ENCODE assay signal across 20 cellular contexts in genomic region chr18:2952605-2953004, GRCh38.
DNase-seq lines count a peak whose midpoint lies in the region; ATAC-seq and TF ChIP-seq lines count a peak whose summit lies in the region.
"Had no signal": no experiment of that assay in that cellular context is flagged by ENCODE, and none has a peak within 500 bp of the region (broad histone marks: within the 10 kb centered on the region; RNA-seq: fewer than 3 reads in every experiment).

No MANE protein-coding gene starts in this region.

- no peak overlapping the region for H3K4me3 Mint-ChIP-seq in activated CD4-positive, alpha-beta memory T cell treated with anti-CD3 and anti-CD28 coated beads for 36 hours
- no peak overlapping the region for H3K4me3 Mint-ChIP-seq in activated CD4-positive, alpha-beta memory T cell treated with anti-CD3 and anti-CD28 coated beads, Interleukin-2, amount 10 ng/mL, durations not matched to agents 7 days and 5 days
- H3K4me3 Mint-ChIP-seq in natural killer cell treated with Interleukin-12 subunit alpha and Interleukin-12 subunit beta and Interleukin-15 and Interleukin-18, amount 100 ng/mL, for 72 hours, result no peak overlapping the region
- no peak overlapping the region for H3K4me3 Mint-ChIP-seq in natural killer cell
- H3K4me3 Mint-ChIP-seq in activated T-helper 17 cell treated with anti-CD3 and anti-CD28 coated beads, Interleukin-2, amount 50 U/mL, for 72 hours, result no peak overlapping the region

- intact Hi-C loops in activated CD4-positive, alpha-beta memory T cell treated with anti-CD3 and anti-CD28 coated beads for 36 hours (cut with micrococcal nuclease), result no loop called here
- intact Hi-C loops in natural killer cell (cut with micrococcal nuclease), result no loop called here
- intact Hi-C loops in posterior vena cava (cut with DNase I), result loop anchor here in 1 of 2 donors (10.0 kb wide), 1 partner anchor 292 kb away; the partner anchor contains the start of gene MYL12A

- POLR2A ChIA-PET in activated CD4-positive, alpha-beta memory T cell treated with anti-CD3 and anti-CD28 coated beads for 36 hours (lab: Charles Lee), result no interaction called here
- POLR2A ChIA-PET in activated CD4-positive, alpha-beta memory T cell treated with anti-CD3 and anti-CD28 coated beads, Interleukin-2, amount 10 ng/mL, durations not matched to agents 7 days and 5 days (lab: Charles Lee), result interaction anchor here (0.7 to 1.1 kb wide), 2 partner anchors 24 to 32 kb away, joined by 3 read pairs; no protein-coding TSS in a partner anchor

- H3K9me3 Mint-ChIP-seq in activated CD4-positive, alpha-beta memory T cell treated with anti-CD3 and anti-CD28 coated beads for 36 hours, result no peaks in the 10 kb centered on the region
- H3K9me3 Mint-ChIP-seq in activated CD4-positive, alpha-beta memory T cell treated with anti-CD3 and anti-CD28 coated beads, Interleukin-2, amount 10 ng/mL, durations not matched to agents 7 days and 5 days, result no peaks in the 10 kb centered on the region
- H3K9me3 Mint-ChIP-seq in natural killer cell treated with Interleukin-12 subunit alpha and Interleukin-12 subunit beta and Interleukin-15 and Interleukin-18, amount 100 ng/mL, for 72 hours, result no peaks in the 10 kb centered on the region
- H3K9me3 Mint-ChIP-seq in natural killer cell, result no peaks in the 10 kb centered on the region
- no peaks in the 10 kb centered on the region for H3K9me3 Mint-ChIP-seq in activated T-helper 17 cell treated with anti-CD3 and anti-CD28 coated beads, Interleukin-2, amount 50 U/mL, for 72 hours

- no peak for DNase-seq in activated CD4-positive, alpha-beta memory T cell treated with anti-CD3 and anti-CD28 coated beads for 36 hours
- no peak for DNase-seq in activated CD4-positive, alpha-beta memory T cell treated with anti-CD3 and anti-CD28 coated beads, Interleukin-2, amount 10 ng/mL, durations not matched to agents 7 days and 5 days
- no peak for DNase-seq in natural killer cell treated with Interleukin-12 subunit alpha and Interleukin-12 subunit beta and Interleukin-15 and Interleukin-18, amount 100 ng/mL, for 72 hours (ENCODE audit: low spot score)
- DNase-seq in natural killer cell (no peak), AML-193 (lab: John Stamatoyannopoulos, UW) (no peak), posterior vena cava (ENCODE audit: low spot score) (no peak)
- DNase-seq: BE2C, DMS53, GDM1, GOT3, HCEC 1CT, MG63, NCI-H1417, NCI-H187, NCI-H446, NCI-H526, OCI-M1, SJCRH30 had no signal

- H3K27me3 Mint-ChIP-seq in activated CD4-positive, alpha-beta memory T cell treated with anti-CD3 and anti-CD28 coated beads for 36 hours, result no peaks in the 10 kb centered on the region
- no peaks in the 10 kb centered on the region for H3K27me3 Mint-ChIP-seq in activated CD4-positive, alpha-beta memory T cell treated with anti-CD3 and anti-CD28 coated beads, Interleukin-2, amount 10 ng/mL, durations not matched to agents 7 days and 5 days
- no peaks in the 10 kb centered on the region for H3K27me3 Mint-ChIP-seq in natural killer cell treated with Interleukin-12 subunit alpha and Interleukin-12 subunit beta and Interleukin-15 and Interleukin-18, amount 100 ng/mL, for 72 hours
- no peaks in the 10 kb centered on the region for H3K27me3 Mint-ChIP-seq in natural killer cell (ENCODE audit: low read depth in 2 of 2)
- H3K27me3 Mint-ChIP-seq in activated T-helper 17 cell treated with anti-CD3 and anti-CD28 coated beads, Interleukin-2, amount 50 U/mL, for 72 hours, result no peaks in the 10 kb centered on the region

- CTCF ChIA-PET in activated CD4-positive, alpha-beta memory T cell treated with anti-CD3 and anti-CD28 coated beads for 36 hours (lab: Charles Lee), result interaction anchor here (0.6 to 1.6 kb wide), 7 partner anchors 9 to 124 kb away, joined by 3 to 6 read pairs (median 3); no protein-coding TSS in a partner anchor
- CTCF ChIA-PET in activated CD4-positive, alpha-beta memory T cell treated with anti-CD3 and anti-CD28 coated beads, Interleukin-2, amount 10 ng/mL, durations not matched to agents 7 days and 5 days (lab: Charles Lee), result interaction anchor here (0.8 to 4.3 kb wide), 4 partner anchors 18 to 294 kb away, joined by 3 to 20 read pairs (median 5); no protein-coding TSS in a partner anchor

- peaks cover 75% of the 10 kb centered on the region for H3K4me1 Mint-ChIP-seq in activated CD4-positive, alpha-beta memory T cell treated with anti-CD3 and anti-CD28 coated beads for 36 hours (ENCODE audit: low read depth)
- H3K4me1 Mint-ChIP-seq in activated CD4-positive, alpha-beta memory T cell treated with anti-CD3 and anti-CD28 coated beads, Interleukin-2, amount 10 ng/mL, durations not matched to agents 7 days and 5 days, result peaks cover 57% of the 10 kb centered on the region
- peaks cover 36 to 46% of the 10 kb centered on the region in 2 donors for H3K4me1 Mint-ChIP-seq in natural killer cell treated with Interleukin-12 subunit alpha and Interleukin-12 subunit beta and Interleukin-15 and Interleukin-18, amount 100 ng/mL, for 72 hours (ENCODE audit: low read depth in 2 of 2)
- H3K4me1 Mint-ChIP-seq in natural killer cell, result peaks cover 27 to 30% of the 10 kb centered on the region in 2 donors
- peaks cover 36% of the 10 kb centered on the region for H3K4me1 Mint-ChIP-seq in activated T-helper 17 cell treated with anti-CD3 and anti-CD28 coated beads, Interleukin-2, amount 50 U/mL, for 72 hours

- no peak for ATAC-seq in natural killer cell treated with Interleukin-12 subunit alpha and Interleukin-12 subunit beta and Interleukin-15 and Interleukin-18, amount 100 ng/mL, for 72 hours
- no peak for ATAC-seq in natural killer cell
- no peak for ATAC-seq in activated T-helper 17 cell treated with anti-CD3 and anti-CD28 coated beads, Interleukin-2, amount 50 U/mL, for 72 hours (replicated peaks)
- ATAC-seq: K562 had no signal

- H3K36me3 Mint-ChIP-seq in activated CD4-positive, alpha-beta memory T cell treated with anti-CD3 and anti-CD28 coated beads for 36 hours, result peaks cover 80% of the 10 kb centered on the region
- H3K36me3 Mint-ChIP-seq in activated CD4-positive, alpha-beta memory T cell treated with anti-CD3 and anti-CD28 coated beads, Interleukin-2, amount 10 ng/mL, durations not matched to agents 7 days and 5 days (ENCODE audit: low read depth), result peaks cover 85% of the 10 kb centered on the region
- peaks cover 45% of the 10 kb centered on the region for H3K36me3 Mint-ChIP-seq in natural killer cell treated with Interleukin-12 subunit alpha and Interleukin-12 subunit beta and Interleukin-15 and Interleukin-18, amount 100 ng/mL, for 72 hours
- peaks cover 21% of the 10 kb centered on the region for H3K36me3 Mint-ChIP-seq in natural killer cell
- H3K36me3 Mint-ChIP-seq in activated T-helper 17 cell treated with anti-CD3 and anti-CD28 coated beads, Interleukin-2, amount 50 U/mL, for 72 hours (ENCODE audit: low read depth), result peaks cover 100% of the 10 kb centered on the region

- H3K27ac Mint-ChIP-seq in activated CD4-positive, alpha-beta memory T cell treated with anti-CD3 and anti-CD28 coated beads for 36 hours, result peak overlapping the region; percentile 52
- H3K27ac Mint-ChIP-seq in activated CD4-positive, alpha-beta memory T cell treated with anti-CD3 and anti-CD28 coated beads, Interleukin-2, amount 10 ng/mL, durations not matched to agents 7 days and 5 days, result no peak overlapping the region
- peak overlapping the region; percentile 59 to 75 for H3K27ac Mint-ChIP-seq in natural killer cell treated with Interleukin-12 subunit alpha and Interleukin-12 subunit beta and Interleukin-15 and Interleukin-18, amount 100 ng/mL, for 72 hours
- H3K27ac Mint-ChIP-seq in natural killer cell, result peak overlapping the region in 1 of 2 donors; percentile 4
- peak overlapping the region; percentile 28 for H3K27ac Mint-ChIP-seq in activated T-helper 17 cell treated with anti-CD3 and anti-CD28 coated beads, Interleukin-2, amount 50 U/mL, for 72 hours

- TF ChIP-seq CTCF in natural killer cell (IDR thresholded peaks at IDR 0.05), result no peak
